Comparison of ENCODE assay signal across 1 cellular context in the genomic region with DNA sequence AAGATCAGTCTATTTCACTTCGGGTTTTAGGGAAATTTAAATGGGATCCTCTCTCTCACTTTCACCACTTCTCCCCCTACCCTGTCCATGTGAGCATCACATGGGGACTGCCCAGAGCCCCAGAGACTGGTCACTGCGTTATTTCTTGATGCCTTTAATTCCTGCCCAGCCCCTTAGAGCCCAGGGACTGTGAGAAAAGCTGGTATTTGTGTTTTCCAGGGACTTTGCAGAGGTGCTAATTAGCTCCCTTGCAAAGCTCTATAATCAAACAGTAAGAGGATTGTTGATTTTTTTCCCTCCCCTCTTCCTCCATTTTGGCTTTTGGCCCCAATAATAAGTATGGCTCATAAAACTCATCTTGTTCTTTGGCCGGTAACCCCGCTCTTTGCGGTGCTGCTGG.
TF ChIP-seq lines count a peak whose summit lies in the region.

No MANE protein-coding gene starts in this region.

TF ChIP-seq in GM12878, 131 proteins besides CTCF, POLR2A, EP300 and RAD21 (continued from another document):
- TF ChIP-seq REST (IDR thresholded peaks at IDR 0.05; ENCODE audit: low read depth, low read length), result no peak
- no peak for TF ChIP-seq STAT3 (IDR thresholded peaks at IDR 0.05; ENCODE audit: low read depth, low read length)
- TF ChIP-seq MTA3 (IDR thresholded peaks at IDR 0.05; ENCODE audit: borderline replicate concordance, low read length), result no peak
- no peak for TF ChIP-seq TAF1 (IDR thresholded peaks at IDR 0.05; ENCODE audit: borderline replicate concordance, low read depth, low read length)
- TF ChIP-seq, protein P1, sequence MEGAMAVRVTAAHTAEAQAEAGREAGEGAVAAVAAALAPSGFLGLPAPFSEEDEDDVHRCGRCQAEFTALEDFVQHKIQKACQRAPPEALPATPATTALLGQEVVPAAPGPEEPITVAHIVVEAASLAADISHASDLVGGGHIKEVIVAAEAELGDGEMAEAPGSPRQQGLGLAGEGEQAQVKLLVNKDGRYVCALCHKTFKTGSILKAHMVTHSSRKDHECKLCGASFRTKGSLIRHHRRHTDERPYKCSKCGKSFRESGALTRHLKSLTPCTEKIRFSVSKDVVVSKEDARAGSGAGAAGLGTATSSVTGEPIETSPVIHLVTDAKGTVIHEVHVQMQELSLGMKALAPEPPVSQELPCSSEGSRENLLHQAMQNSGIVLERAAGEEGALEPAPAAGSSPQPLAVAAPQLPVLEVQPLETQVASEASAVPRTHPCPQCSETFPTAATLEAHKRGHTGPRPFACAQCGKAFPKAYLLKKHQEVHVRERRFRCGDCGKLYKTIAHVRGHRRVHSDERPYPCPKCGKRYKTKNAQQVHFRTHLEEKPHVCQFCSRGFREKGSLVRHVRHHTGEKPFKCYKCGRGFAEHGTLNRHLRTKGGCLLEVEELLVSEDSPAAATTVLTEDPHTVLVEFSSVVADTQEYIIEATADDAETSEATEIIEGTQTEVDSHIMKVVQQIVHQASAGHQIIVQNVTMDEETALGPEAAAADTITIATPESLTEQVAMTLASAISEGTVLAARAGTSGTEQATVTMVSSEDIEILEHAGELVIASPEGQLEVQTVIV (IDR thresholded peaks at IDR 0.05; ENCODE audit: borderline replicate concordance, partially characterized antibody), result no peak
- TF ChIP-seq FOXK2 (IDR thresholded peaks at IDR 0.05), result no peak
- no peak for TF ChIP-seq RBBP5 (conservative IDR thresholded peaks at IDR 0.05)
- TF ChIP-seq, protein P2, sequence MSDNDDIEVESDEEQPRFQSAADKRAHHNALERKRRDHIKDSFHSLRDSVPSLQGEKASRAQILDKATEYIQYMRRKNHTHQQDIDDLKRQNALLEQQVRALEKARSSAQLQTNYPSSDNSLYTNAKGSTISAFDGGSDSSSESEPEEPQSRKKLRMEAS (IDR thresholded peaks at IDR 0.05; ENCODE audit: low read depth, low read length), result no peak
- TF ChIP-seq POLR2AphosphoS5 (IDR thresholded peaks at IDR 0.05; ENCODE audit: low read length), result no peak
- TF ChIP-seq SREBF1 (IDR thresholded peaks at IDR 0.05; ENCODE audit: low read length), result no peak
- no peak for TF ChIP-seq MEF2B (IDR thresholded peaks at IDR 0.05; ENCODE audit: partially characterized antibody, poor library complexity, severe bottlenecking)
- no peak for TF ChIP-seq ATF7 (IDR thresholded peaks at IDR 0.05; ENCODE audit: low read depth)
- TF ChIP-seq ZSCAN29 (IDR thresholded peaks at IDR 0.05), result no peak
- no peak for TF ChIP-seq BACH1 (IDR thresholded peaks at IDR 0.05; ENCODE audit: borderline replicate concordance)
- TF ChIP-seq ZNF384 (IDR thresholded peaks at IDR 0.05; ENCODE audit: borderline replicate concordance, low read depth, low read length), result no peak
- TF ChIP-seq SMAD1 (IDR thresholded peaks at IDR 0.05; ENCODE audit: low read depth, partially characterized antibody), result no peak
TF ChIP-seq in GM12878: peak in this region for 0.
